Comparison of ENCODE assay signal across 8 cellular contexts in genomic region chr5:17217421-17218352, GRCh38. TPM values are rescaled to one million over a fixed set of nuclear protein-coding genes. Genes with fewer than 3 reads are reported as not detected.
DNase-seq lines count a peak whose midpoint lies in the region; ATAC-seq and TF ChIP-seq lines count a peak whose summit lies in the region.

BASP1 (plus strand) TSS chr5:17217631; CDS start chr5:17275217, 57,586 bp downstream.

- CTCF ChIA-PET in Caco-2 (lab: Charles Lee) = interaction anchor here (1.7 to 2.7 kb wide), 2 partner anchors 88 to 185 kb away, joined by 9 to 13 read pairs; no protein-coding TSS in a partner anchor

- BruUV-seq in Caco-2 (replicated peaks; lab: Mats Ljungman, UMichigan) = no TSS peak

- H3K4me1 Mint-ChIP-seq in Caco-2 (ENCODE audit: low read depth, unreplicated experiment) = peaks cover 12% of the 10 kb centered on the region
- H3K4me1 Mint-ChIP-seq in brain = peaks cover 67% of the 10 kb centered on the region

- intact Hi-C loops in Caco-2 (cut with micrococcal nuclease; ENCODE audit: unreplicated experiment) = loop anchor here (5.0 to 10.0 kb wide), 5 partner anchors 220 to 677 kb away; no protein-coding TSS in a partner anchor
- intact Hi-C loops in sciatic nerve (cut with DNase I) = loop anchor here (10.0 kb wide), 1 partner anchor 1097 kb away; no protein-coding TSS in a partner anchor

- H3K27me3 Mint-ChIP-seq in Caco-2 (ENCODE audit: insufficient read depth, unreplicated experiment) (no peaks in the 10 kb centered on the region), brain (peaks cover 5% of the 10 kb centered on the region)

- H3K36me3 ChIP-seq in Caco-2 (ENCODE audit: control insufficient read depth, insufficient read depth, low read length) (no peaks in the 10 kb centered on the region), iPS-15b (ENCODE audit: control insufficient read depth, insufficient read depth, low read length) (no peaks in the 10 kb centered on the region)

- POLR2A ChIA-PET in Caco-2 (lab: Charles Lee) = interaction anchor here (0.7 to 1.3 kb wide), 2 partner anchors 88 to 110 kb away, joined by 4 to 6 read pairs; no protein-coding TSS in a partner anchor

- H3K27me3 ChIP-seq in Caco-2 (replicated peaks; ENCODE audit: control insufficient read depth, insufficient read depth, low read length) = no peaks in the 10 kb centered on the region
- H3K27me3 ChIP-seq in iPS-15b (ENCODE audit: control insufficient read depth, insufficient read depth, low read length) = no peaks in the 10 kb centered on the region

- no peaks in the 10 kb centered on the region for H3K9me3 Mint-ChIP-seq in Caco-2 (ENCODE audit: unreplicated experiment)
- H3K9me3 Mint-ChIP-seq in brain = peaks cover 0 to 5% (median 3%) of the 10 kb centered on the region in 5 experiments

- no peaks in the 10 kb centered on the region for H3K9me3 ChIP-seq in Caco-2
- no peaks in the 10 kb centered on the region for H3K9me3 ChIP-seq in iPS-15b (ENCODE audit: control insufficient read depth, insufficient read depth, low read length)

- peak within 1 kb of the TSS; percentile 19 for H3K9ac ChIP-seq in iPS-15b (ENCODE audit: low read depth, low read length)

- ATAC-seq in GM19452 (IDR thresholded peaks at IDR 0.05; ENCODE audit: unreplicated experiment) (peak; percentile 35), HG03565 (IDR thresholded peaks at IDR 0.05; ENCODE audit: unreplicated experiment) (peak; percentile 21), sciatic nerve (peak; percentile 79)

- H3K36me3 Mint-ChIP-seq in Caco-2 (ENCODE audit: insufficient read depth, unreplicated experiment) (peaks cover 22% of the 10 kb centered on the region), brain (peaks cover 32% of the 10 kb centered on the region)

- H3K4me3 ChIP-seq in Caco-2 (ENCODE audit: low read depth, low read length) (peak within 1 kb of the TSS; percentile 65), iPS-15b (ENCODE audit: low read depth, low read length) (peak within 1 kb of the TSS; percentile 95)

- H3K4me3 Mint-ChIP-seq in Caco-2 (ENCODE audit: unreplicated experiment) (peak within 1 kb of the TSS; percentile 96), brain (peak within 1 kb of the TSS; percentile 93 to 100 (median 97))

- TF ChIP-seq CTCF in Caco-2 (IDR thresholded peaks at IDR 0.05; ENCODE audit: insufficient read depth in 1 of 2, low read depth in 1 of 2, low read length in 1 of 2, severe bottlenecking in 1 of 2, unreplicated experiment in 1 of 2) = no peak
- no peak for TF ChIP-seq CTCF in brain (conservative IDR thresholded peaks at IDR 0.05)

- DNase-seq in Caco-2 (peak; percentile 85), RPMI7951 (ENCODE audit: low read depth) (peak; percentile 62), sciatic nerve (ENCODE audit: low spot score) (peak; percentile 89), DMS53 treated with DMSO at 0.1 percent for 48 hours (lab: John Stamatoyannopoulos, UW; ENCODE audit: unreplicated experiment) (no peak)

- peak within 1 kb of the TSS; percentile 59 for H3K27ac Mint-ChIP-seq in Caco-2 (ENCODE audit: unreplicated experiment)
- H3K27ac Mint-ChIP-seq in brain = peak within 1 kb of the TSS; percentile 93 to 100 (median 98)

- H3K4me1 ChIP-seq in Caco-2 (peaks cover 17% of the 10 kb centered on the region), iPS-15b (ENCODE audit: control insufficient read depth, insufficient read depth, low read length) (peaks cover 31% of the 10 kb centered on the region)

RNA-seq across cellular contexts. Expression of gene BASP1, which starts in this region (rescaled TPM):
- 73.5 and 78.1 TPM in 2 replicates for total RNA-seq in Caco-2 (2022)
- total RNA-seq in RPMI7951 (2014; rRNA removed; shearing (Covaris generic)) = 18.7 and 23.0 TPM in 2 replicates
- polyA plus RNA-seq in brain (ENCODE audit: insufficient read depth, low read depth, low replicate concordance) = 358 TPM
- total RNA-seq in sciatic nerve = 26.8 TPM

Comparison
In these comparisons a context has a peak if more than half of its experiments do, and no peak if none do; other contexts are left out.
1. ATAC-seq: peak in every context shown above with its lines; median percentile 79 in sciatic nerve; 35 in GM19452; 21 in HG03565.